Comparison of ENCODE assay signal across 10 cellular contexts in genomic region chr6:44254201-44254956, GRCh38. TPM values are rescaled to one million over a fixed set of nuclear protein-coding genes. Genes with fewer than 3 reads are reported as not detected.
DNase-seq lines count a peak whose midpoint lies in the region; ATAC-seq, FAIRE-seq and TF ChIP-seq lines count a peak whose summit lies in the region.
"Had no signal": no experiment of that assay in that cellular context is flagged by ENCODE, and none has a peak within 500 bp of the region (broad histone marks: within the 10 kb centered on the region; RNA-seq: fewer than 3 reads in every experiment).

No MANE protein-coding gene starts in this region.

- H3K18ac ChIP-seq in H1 (ENCODE audit: extremely low read depth, low read length) = no peak overlapping the region

- POLR2A ChIA-PET in H1 (lab: Charles Lee; ENCODE audit: partially characterized antibody) = interaction anchor here (0.6 to 15.1 kb wide), 40 partner anchors 12 to 625 kb away, joined by 3 to 581 read pairs (median 4); partner anchors contain the start of genes AARS2, GTPBP2, HSP90AB1 and MRPL14

- FAIRE-seq in H1 (lab: Jason Lieb, UNC) = no peak

- H3K9ac ChIP-seq in SU-DHL-6 (ENCODE audit: low read length) (no peak overlapping the region), H1 (replicated peaks in 1 of 4; ENCODE audit: extremely low read depth in 1 of 4, low read depth in 3 of 4, low read length in 3 of 4) (no peak overlapping the region)

- CTCF ChIA-PET in H1 (lab: Charles Lee; ENCODE audit: partially characterized antibody) = interaction anchor here (0.8 to 4.8 kb wide), 28 partner anchors 8 to 169 kb away, joined by 3 to 48 read pairs (median 4); partner anchors contain the start of genes AARS2 and HSP90AB1

- H4K91ac ChIP-seq in H1 (replicated peaks; ENCODE audit: insufficient read length, low read length) = no peak overlapping the region

- H3K9me3 Mint-ChIP-seq in stimulated activated effector memory CD8-positive, alpha-beta T cell treated with anti-CD3 and anti-CD28 coated beads, Interleukin-12 subunit alpha, Interleukin-12 subunit beta, amount 100 ng/mL, for 72 hours = no peaks in the 10 kb centered on the region

- no peak overlapping the region for H2BK120ac ChIP-seq in H1 (replicated peaks; ENCODE audit: low read depth, low read length)

- 82% methylated on average over 9 of the region's 9 CpGs; no CpG with 5 or more reads in 1 of the 2 experiments for WGBS in H1 (ENCODE audit: extremely low coverage in 1 of 2, insufficient coverage in 1 of 2, insufficient read length in 1 of 2, insufficient replicate concordance in 2 of 2, low coverage in 1 of 2, low lambda C conversion rate in 2 of 2, missing lambda C conversion rate in 1 of 2), 2 experiments

- no peak overlapping the region for H3K23ac ChIP-seq in H1 (ENCODE audit: insufficient read length)

- peak overlapping the region; percentile 54; the same call in 1 of the 2 replicates for H4K8ac ChIP-seq in H1 (ENCODE audit: extremely low read depth, insufficient read depth, low read length)

- DNase-seq in activated T-cell treated with anti-CD3 and anti-CD28 coated beads for 48 hours (ENCODE audit: low read depth) = peak; percentile 39
- no peak for DNase-seq in activated T-cell treated with anti-CD3 and anti-CD28 coated beads, Interleukin-2, amount 50 U/mL, for 1 hour
- peak in 1 of 2 experiments; percentile 63 for DNase-seq in H1 (ENCODE audit: low read depth in 1 of 2, low spot score in 2 of 2)
- no peak for DNase-seq in stimulated activated effector memory CD8-positive, alpha-beta T cell treated with anti-CD3 and anti-CD28 coated beads, Interleukin-12 subunit alpha, Interleukin-12 subunit beta, amount 100 ng/mL, for 72 hours (ENCODE audit: low spot score in 2 of 2)
- no peak for DNase-seq in NCI-H1436 treated with DMSO at 0.1 percent for 48 hours (lab: John Stamatoyannopoulos, UW)
- DNase-seq: uterus had no signal

- H3K4me3 ChIP-seq in SU-DHL-6 (ENCODE audit: insufficient read depth, low read length, poor library complexity, severe bottlenecking) (no peak overlapping the region), H1 (ENCODE audit: extremely low read depth in 1 of 4, insufficient read depth in 2 of 4, low read depth in 3 of 4, low read length in 4 of 4) (no peak overlapping the region)
- H3K4me3 ChIP-seq: uterus had no signal

- H3K14ac ChIP-seq in H1 (ENCODE audit: insufficient read length) = no peak overlapping the region

- no peak overlapping the region for H4K5ac ChIP-seq in H1 (ENCODE audit: insufficient read length, low read depth, low read length)

- no peak overlapping the region for H3K4ac ChIP-seq in H1 (replicated peaks; ENCODE audit: insufficient read length, low read depth, low read length)

- no peak for TF ChIP-seq EP300 in H1 (IDR thresholded peaks at IDR 0.05; ENCODE audit: borderline replicate concordance in 1 of 2, low read depth in 2 of 2, low read length in 2 of 2)

- H3K36me3 Mint-ChIP-seq in stimulated activated effector memory CD8-positive, alpha-beta T cell treated with anti-CD3 and anti-CD28 coated beads, Interleukin-12 subunit alpha, Interleukin-12 subunit beta, amount 100 ng/mL, for 72 hours = peaks cover 98% of the 10 kb centered on the region

- peak in 1 of 2 experiments; percentile 95; a peak in 2 of 3 replicates for TF ChIP-seq POLR2A in H1 (IDR thresholded peaks at IDR 0.05; ENCODE audit: control extremely low read depth in 1 of 2, low read depth in 2 of 2, low read length in 2 of 2)

- TF ChIP-seq CTCF in SU-DHL-6 (IDR thresholded peaks at IDR 0.05; ENCODE audit: insufficient read depth, low read length, poor library complexity, severe bottlenecking) (no peak), H1 (IDR thresholded peaks at IDR 0.05; ENCODE audit: control extremely low read depth in 1 of 3, insufficient read depth in 1 of 3, low read depth in 1 of 3, low read length in 3 of 3) (no peak)

- H3K9me2 ChIP-seq in SU-DHL-6 (replicated peaks; ENCODE audit: insufficient read depth, low read length) = no peaks in the 10 kb centered on the region

- no peaks in the 10 kb centered on the region for H3K27me3 ChIP-seq in SU-DHL-6 (ENCODE audit: low read length)
- H3K27me3 ChIP-seq in H1 (replicated peaks in 1 of 4; ENCODE audit: control insufficient read depth in 3 of 4, extremely low read depth in 1 of 4, insufficient read depth in 3 of 4, low read length in 3 of 4) = no peaks in the 10 kb centered on the region
- H3K27me3 ChIP-seq: uterus had no signal

- no peak overlapping the region for H2AK5ac ChIP-seq in H1 (ENCODE audit: low read depth, low read length)

- H3F3A ChIP-seq in SU-DHL-6 (ENCODE audit: insufficient read depth) = peaks cover 93% of the 10 kb centered on the region

- no peaks in the 10 kb centered on the region for H3K9me3 ChIP-seq in SU-DHL-6 (ENCODE audit: insufficient read depth, low read length)
- H3K9me3 ChIP-seq in H1 (ENCODE audit: insufficient read depth in 2 of 2, low read depth in 1 of 2, low read length in 1 of 2) = no peaks in the 10 kb centered on the region
- H3K9me3 ChIP-seq: uterus had no signal

- no peak overlapping the region for H2AFZ ChIP-seq in SU-DHL-6 (ENCODE audit: low read depth, low read length, severe bottlenecking)
- no peak overlapping the region for H2AFZ ChIP-seq in H1 (ENCODE audit: low read length)

- ATAC-seq in stimulated activated effector memory CD8-positive, alpha-beta T cell treated with anti-CD3 and anti-CD28 coated beads, Interleukin-12 subunit alpha, Interleukin-12 subunit beta, amount 100 ng/mL, for 72 hours = peak; percentile 2
- ATAC-seq in HG02884 (IDR thresholded peaks at IDR 0.05; ENCODE audit: unreplicated experiment) = no peak
- no peak for ATAC-seq in GM21423 (IDR thresholded peaks at IDR 0.05; ENCODE audit: unreplicated experiment)

- H3K79me1 ChIP-seq in H1 (ENCODE audit: low read depth, low read length) = no peaks in the 10 kb centered on the region; the same call in 1 of the 2 replicates

- H2BK20ac ChIP-seq in H1 (ENCODE audit: low read length) = no peak overlapping the region

- H3K27ac Mint-ChIP-seq in stimulated activated effector memory CD8-positive, alpha-beta T cell treated with anti-CD3 and anti-CD28 coated beads, Interleukin-12 subunit alpha, Interleukin-12 subunit beta, amount 100 ng/mL, for 72 hours = peak overlapping the region; percentile 100

- H3K4me1 Mint-ChIP-seq in stimulated activated effector memory CD8-positive, alpha-beta T cell treated with anti-CD3 and anti-CD28 coated beads, Interleukin-12 subunit alpha, Interleukin-12 subunit beta, amount 100 ng/mL, for 72 hours = peaks cover 89% of the 10 kb centered on the region

- H3K27ac ChIP-seq in SU-DHL-6 (ENCODE audit: low read depth, low read length) = peak overlapping the region; percentile 71
- no peak overlapping the region for H3K27ac ChIP-seq in H1 (ENCODE audit: low read depth, low read length)
- H3K27ac ChIP-seq: uterus had no signal

- H4K20me1 ChIP-seq in SU-DHL-6 (ENCODE audit: low read depth, low read length) (peaks cover 31% of the 10 kb centered on the region; the same call in 1 of the 2 replicates), H1 (replicated peaks in 1 of 2; ENCODE audit: control insufficient read depth in 1 of 2, insufficient read depth in 2 of 2, low read length in 2 of 2) (peaks cover 16 to 29% of the 10 kb centered on the region in 2 experiments)

- H2BK5ac ChIP-seq in H1 (ENCODE audit: low read depth, low read length) = 0 out of 2 replicates have a peak overlapping the region, but pooled peaks have one; percentile 13

- H3K4me2 ChIP-seq in SU-DHL-6 (ENCODE audit: low read depth, low read length, poor library complexity, severe bottlenecking) (peak overlapping the region; percentile 83), H1 (ENCODE audit: insufficient read depth in 1 of 2, low read depth in 2 of 2, low read length in 2 of 2) (no peak overlapping the region)

- no peak overlapping the region for H3K56ac ChIP-seq in H1 (replicated peaks; ENCODE audit: insufficient read length, low read depth, low read length)

- H3K4me1 ChIP-seq in H1 (replicated peaks in 1 of 4; ENCODE audit: control insufficient read depth in 3 of 4, insufficient read depth in 4 of 4, low read length in 3 of 4) = peaks cover 5 to 15% (median 6%) of the 10 kb centered on the region in 4 experiments; a peak in 6 of 7 replicates

- H2BK15ac ChIP-seq in H1 (ENCODE audit: low read length) = no peak overlapping the region

- H3K79me2 ChIP-seq in SU-DHL-6 (ENCODE audit: insufficient read depth, low read length) (peaks cover 21% of the 10 kb centered on the region), H1 (ENCODE audit: control insufficient read depth in 1 of 2, insufficient read depth in 2 of 2, low read length in 2 of 2) (peaks cover 4 to 40% of the 10 kb centered on the region in 2 experiments; a peak in 3 of 4 replicates)

- H3K36me3 ChIP-seq in SU-DHL-6 (ENCODE audit: low read length) (peaks cover 35% of the 10 kb centered on the region), H1 (ENCODE audit: control insufficient read depth in 2 of 4, insufficient read depth in 4 of 4, low read length in 3 of 4) (peaks cover 43 to 65% (median 56%) of the 10 kb centered on the region in 4 experiments)
- H3K36me3 ChIP-seq: uterus had no signal

- no peak overlapping the region for H2BK12ac ChIP-seq in H1 (ENCODE audit: low read depth, low read length)

- TF ChIP-seq RAD21 in H1 (IDR thresholded peaks at IDR 0.05 in 1 of 2, conservative IDR thresholded peaks at IDR 0.05 in 1 of 2; ENCODE audit: low read depth in 2 of 2, low read length in 2 of 2) = no peak

- H3K23me2 ChIP-seq in H1 (ENCODE audit: low read depth, low read length) = peaks cover 11% of the 10 kb centered on the region

- peak overlapping the region; percentile 88 for H3K4me3 Mint-ChIP-seq in stimulated activated effector memory CD8-positive, alpha-beta T cell treated with anti-CD3 and anti-CD28 coated beads, Interleukin-12 subunit alpha, Interleukin-12 subunit beta, amount 100 ng/mL, for 72 hours

RNA-seq across cellular contexts. Expression of gene SLC35B2, which starts 2.9 kb away (rescaled TPM):
- total RNA-seq in H1 (2021; fragmentation: NEBNext Ultra II Directional; extraction: Animal tissue kit (Norgen Biotek cat#: 25700)) = 29.5 and 32.3 TPM in 2 replicates
- 65.0 and 73.7 TPM in 2 replicates for polyA plus RNA-seq in H1 (2011; rRNA removed)
- polyA plus RNA-seq in H1 (2011; cell fraction: cytosol; rRNA removed) = 49.6 TPM
- 90.4 TPM for polyA plus RNA-seq in H1 (2011; cell fraction: nucleus; rRNA removed)
- 26.2 to 41.2 TPM (median 36.7 TPM) in 4 replicates for polyA plus RNA-seq in H1 (2012, experiment 1 of 2)
- polyA plus RNA-seq in H1 (2012, experiment 2 of 2) = 48.9 TPM
- 43.7 TPM for polyA plus RNA-seq in H1 (2013, experiment 1 of 2)
- 43.6 TPM for polyA plus RNA-seq in H1 (2013, experiment 2 of 2)
- 48.1 and 49.1 TPM in 2 replicates for polyA minus RNA-seq in H1 (2011; rRNA and poly(A)+ RNA removed)
- 21.4 TPM for polyA minus RNA-seq in H1 (2011; cell fraction: cytosol; rRNA and poly(A)+ RNA removed)
- polyA minus RNA-seq in H1 (2011; cell fraction: nucleus; rRNA and poly(A)+ RNA removed) = 25.3 TPM

RNA-seq across cellular contexts. Expression of gene HSP90AB1, which starts 7.5 kb away (rescaled TPM):
- total RNA-seq in H1 (2021; fragmentation: NEBNext Ultra II Directional; extraction: Animal tissue kit (Norgen Biotek cat#: 25700)) = 2,224 and 2,297 TPM in 2 replicates
- 1,244 and 1,564 TPM in 2 replicates for polyA plus RNA-seq in H1 (2011; rRNA removed)
- 1,987 TPM for polyA plus RNA-seq in H1 (2011; cell fraction: cytosol; rRNA removed)
- polyA plus RNA-seq in H1 (2011; cell fraction: nucleus; rRNA removed) = 1,165 TPM
- 2,191 to 2,644 TPM (median 2,404 TPM) in 4 replicates for polyA plus RNA-seq in H1 (2012, experiment 1 of 2)
- polyA plus RNA-seq in H1 (2012, experiment 2 of 2) = 384 TPM
- 1,706 TPM for polyA plus RNA-seq in H1 (2013, experiment 1 of 2)
- 1,654 TPM for polyA plus RNA-seq in H1 (2013, experiment 2 of 2)
- 1,724 and 1,899 TPM in 2 replicates for polyA minus RNA-seq in H1 (2011; rRNA and poly(A)+ RNA removed)
- 850 TPM for polyA minus RNA-seq in H1 (2011; cell fraction: cytosol; rRNA and poly(A)+ RNA removed)
- 610 TPM for polyA minus RNA-seq in H1 (2011; cell fraction: nucleus; rRNA and poly(A)+ RNA removed)

RNA-seq across cellular contexts. Expression of gene NFKBIE, which starts 11.0 kb away (rescaled TPM):
- 10.8 and 13.5 TPM in 2 replicates for total RNA-seq in H1 (2021; fragmentation: NEBNext Ultra II Directional; extraction: Animal tissue kit (Norgen Biotek cat#: 25700))
- polyA plus RNA-seq in H1 (2011; rRNA removed) = 19.2 and 22.9 TPM in 2 replicates
- polyA plus RNA-seq in H1 (2011; cell fraction: cytosol; rRNA removed) = 18.8 TPM
- polyA plus RNA-seq in H1 (2011; cell fraction: nucleus; rRNA removed) = 14.3 TPM
- 12.7 to 17.1 TPM (median 13.6 TPM) in 4 replicates for polyA plus RNA-seq in H1 (2012, experiment 1 of 2)
- polyA plus RNA-seq in H1 (2012, experiment 2 of 2) = 17.0 TPM
- polyA plus RNA-seq in H1 (2013, experiment 1 of 2) = 6.2 TPM
- 7.5 TPM for polyA plus RNA-seq in H1 (2013, experiment 2 of 2)
- 7.0 and 9.3 TPM in 2 replicates for polyA minus RNA-seq in H1 (2011; rRNA and poly(A)+ RNA removed)
- 7.8 TPM for polyA minus RNA-seq in H1 (2011; cell fraction: cytosol; rRNA and poly(A)+ RNA removed)
- polyA minus RNA-seq in H1 (2011; cell fraction: nucleus; rRNA and poly(A)+ RNA removed) = 12.2 TPM

RNA-seq across cellular contexts. Expression of gene TMEM151B, which starts 15.9 kb away (rescaled TPM):
- total RNA-seq in H1 (2021; fragmentation: NEBNext Ultra II Directional; extraction: Animal tissue kit (Norgen Biotek cat#: 25700)) = 15.5 and 15.7 TPM in 2 replicates
- polyA plus RNA-seq in H1 (2011; rRNA removed) = 8.0 and 11.6 TPM in 2 replicates
- polyA plus RNA-seq in H1 (2011; cell fraction: cytosol; rRNA removed) = 9.9 TPM
- 22.6 TPM for polyA plus RNA-seq in H1 (2011; cell fraction: nucleus; rRNA removed)
- 10.2 to 14.9 TPM (median 13.2 TPM) in 4 replicates for polyA plus RNA-seq in H1 (2012, experiment 1 of 2)
- 12.1 TPM for polyA plus RNA-seq in H1 (2012, experiment 2 of 2)
- 7.8 TPM for polyA plus RNA-seq in H1 (2013, experiment 1 of 2)
- polyA plus RNA-seq in H1 (2013, experiment 2 of 2) = 7.7 TPM
- 8.8 and 10.7 TPM in 2 replicates for polyA minus RNA-seq in H1 (2011; rRNA and poly(A)+ RNA removed)
- polyA minus RNA-seq in H1 (2011; cell fraction: cytosol; rRNA and poly(A)+ RNA removed) = 6.5 TPM
- polyA minus RNA-seq in H1 (2011; cell fraction: nucleus; rRNA and poly(A)+ RNA removed) = 6.2 TPM
- total RNA-seq: mesenteric fat pad had no signal

RNA-seq across cellular contexts. Expression of gene SLC29A1, which starts 31.0 kb away (rescaled TPM):
- 187 and 196 TPM in 2 replicates for total RNA-seq in H1 (2021; fragmentation: NEBNext Ultra II Directional; extraction: Animal tissue kit (Norgen Biotek cat#: 25700))
- 558 and 626 TPM in 2 replicates for polyA plus RNA-seq in H1 (2011; rRNA removed)
- 409 TPM for polyA plus RNA-seq in H1 (2011; cell fraction: cytosol; rRNA removed)
- polyA plus RNA-seq in H1 (2011; cell fraction: nucleus; rRNA removed) = 636 TPM
- polyA plus RNA-seq in H1 (2012, experiment 1 of 2) = 210 to 268 TPM (median 256 TPM) in 4 replicates
- polyA plus RNA-seq in H1 (2012, experiment 2 of 2) = 267 TPM
- 396 TPM for polyA plus RNA-seq in H1 (2013, experiment 1 of 2)
- 418 TPM for polyA plus RNA-seq in H1 (2013, experiment 2 of 2)
- polyA minus RNA-seq in H1 (2011; rRNA and poly(A)+ RNA removed) = 456 and 664 TPM in 2 replicates
- polyA minus RNA-seq in H1 (2011; cell fraction: cytosol; rRNA and poly(A)+ RNA removed) = 124 TPM
- polyA minus RNA-seq in H1 (2011; cell fraction: nucleus; rRNA and poly(A)+ RNA removed) = 168 TPM
